In the genomic region with DNA sequence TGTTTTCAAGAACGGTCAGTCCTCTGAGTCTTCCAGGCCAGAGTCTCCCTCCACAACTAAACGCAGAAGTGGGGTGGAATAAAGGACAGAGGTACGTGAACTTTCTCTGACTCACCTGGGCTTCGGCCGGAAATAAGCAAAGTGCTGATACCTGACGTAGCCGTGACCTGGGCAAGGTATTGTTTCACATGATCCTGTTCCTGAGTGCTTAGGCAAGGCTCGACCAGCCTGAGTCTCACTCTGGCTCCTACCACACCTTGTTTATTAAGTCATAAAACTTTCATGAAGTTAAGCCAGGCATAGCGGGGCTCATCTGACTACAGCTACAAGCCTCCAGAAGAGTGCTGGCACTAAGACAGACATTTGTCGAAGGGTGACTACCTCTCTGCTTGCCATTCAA, we compare ENCODE assay signal across 14 cellular contexts.
DNase-seq lines count a peak whose midpoint lies in the region; ATAC-seq and TF ChIP-seq lines count a peak whose summit lies in the region.
"Had no signal": no experiment of that assay in that cellular context is flagged by ENCODE, and none has a peak within 500 bp of the region (broad histone marks: within the 10 kb centered on the region; RNA-seq: fewer than 3 reads in every experiment).

No MANE protein-coding gene starts in this region.

- peak; percentile 28 for DNase-seq in HPDE6-E6E7 (ENCODE audit: extremely low spot score)
- peak; percentile 73 for DNase-seq in RWPE2 (ENCODE audit: low spot score)
- DNase-seq in kidney tubule cell (ENCODE audit: low spot score), result peak; percentile 67
- no peak for DNase-seq in A172 (ENCODE audit: low spot score)
- no peak for DNase-seq in breast epithelium (ENCODE audit: low spot score in 2 of 2)
- DNase-seq in left lobe of liver (ENCODE audit: low spot score), result no peak
- DNase-seq: C1 segment of cervical spinal cord; CD4-positive, alpha-beta T cell; DMS153; GF-D8; GOT3; H9 had no signal

- no peak for TF ChIP-seq POLR2A in breast epithelium (IDR thresholded peaks at IDR 0.05)

- no peaks in the 10 kb centered on the region for H3K36me3 ChIP-seq in RWPE2 (ENCODE audit: low read depth)
- no peaks in the 10 kb centered on the region for H3K36me3 ChIP-seq in esophagus (ENCODE audit: control insufficient read depth in 2 of 2, insufficient read depth in 2 of 2, low read length in 1 of 2)
- H3K36me3 ChIP-seq in breast epithelium, result no peaks in the 10 kb centered on the region

- intact Hi-C loops in breast epithelium (cut with DNase I; ENCODE audit: low total_unique reads), result no loop called here

- peaks cover 16% of the 10 kb centered on the region for H3K4me1 ChIP-seq in RWPE2 (ENCODE audit: insufficient read depth, poor library complexity, severe bottlenecking)
- peaks cover 0 to 4% of the 10 kb centered on the region in 2 donors for H3K4me1 ChIP-seq in esophagus (ENCODE audit: control insufficient read depth in 2 of 2, insufficient read depth in 2 of 2, low read length in 1 of 2)
- H3K4me1 ChIP-seq in breast epithelium, result peaks cover 0 to 3% of the 10 kb centered on the region in 2 donors

- H3K27me3 ChIP-seq in RWPE2 (ENCODE audit: insufficient read depth, poor library complexity, severe bottlenecking) (no peaks in the 10 kb centered on the region), esophagus (ENCODE audit: control insufficient read depth in 1 of 2, insufficient read depth in 2 of 2, low read length in 2 of 2) (no peaks in the 10 kb centered on the region), breast epithelium (no peaks in the 10 kb centered on the region)

- ATAC-seq in RWPE2 (ENCODE audit: low read depth), result peak; percentile 90
- ATAC-seq in HG02610 (IDR thresholded peaks at IDR 0.05; ENCODE audit: unreplicated experiment), result no peak
- no peak for ATAC-seq in left lobe of liver

- H3K4me3 ChIP-seq in RWPE2 (ENCODE audit: severe bottlenecking), result no peak overlapping the region
- no peak overlapping the region for H3K4me3 ChIP-seq in esophagus (ENCODE audit: low read depth in 1 of 2, low read length in 2 of 2)
- H3K4me3 ChIP-seq in breast epithelium, result no peak overlapping the region

- TF ChIP-seq CTCF in RWPE2 (IDR thresholded peaks at IDR 0.05; ENCODE audit: poor library complexity, severe bottlenecking) (no peak), breast epithelium (IDR thresholded peaks at IDR 0.05) (no peak)

- H3K27ac ChIP-seq in RWPE2 (ENCODE audit: poor library complexity, severe bottlenecking) (peak overlapping the region; percentile 28), esophagus (ENCODE audit: low read depth in 2 of 2, low read length in 1 of 2) (peak overlapping the region; percentile 69 to 89), breast epithelium (no peak overlapping the region)

- WGBS in esophagus, 2 donors, result 57 to 60% methylated on average over 10 of the region's 10 CpGs

- H3K9me3 ChIP-seq in RWPE2 (ENCODE audit: severe bottlenecking) (no peaks in the 10 kb centered on the region), esophagus (ENCODE audit: control insufficient read depth in 2 of 2, insufficient read depth in 1 of 2, low read depth in 1 of 2, low read length in 1 of 2) (no peaks in the 10 kb centered on the region), breast epithelium (no peaks in the 10 kb centered on the region)

Comparison
In these comparisons a context has a peak if more than half of its experiments do, and no peak if none do; other contexts are left out.
1. DNase-seq: peak in HPDE6-E6E7 (single experiment), RWPE2 (single experiment) and kidney tubule cell (single experiment); none in A172 (single experiment), breast epithelium (0 of 2) and left lobe of liver (single experiment).
2. H3K27ac ChIP-seq: peak in RWPE2 (single experiment) and esophagus (2 of 2); none in breast epithelium (0 of 2).